Comparison of ENCODE assay signal across 10 cellular contexts in the genomic region with DNA sequence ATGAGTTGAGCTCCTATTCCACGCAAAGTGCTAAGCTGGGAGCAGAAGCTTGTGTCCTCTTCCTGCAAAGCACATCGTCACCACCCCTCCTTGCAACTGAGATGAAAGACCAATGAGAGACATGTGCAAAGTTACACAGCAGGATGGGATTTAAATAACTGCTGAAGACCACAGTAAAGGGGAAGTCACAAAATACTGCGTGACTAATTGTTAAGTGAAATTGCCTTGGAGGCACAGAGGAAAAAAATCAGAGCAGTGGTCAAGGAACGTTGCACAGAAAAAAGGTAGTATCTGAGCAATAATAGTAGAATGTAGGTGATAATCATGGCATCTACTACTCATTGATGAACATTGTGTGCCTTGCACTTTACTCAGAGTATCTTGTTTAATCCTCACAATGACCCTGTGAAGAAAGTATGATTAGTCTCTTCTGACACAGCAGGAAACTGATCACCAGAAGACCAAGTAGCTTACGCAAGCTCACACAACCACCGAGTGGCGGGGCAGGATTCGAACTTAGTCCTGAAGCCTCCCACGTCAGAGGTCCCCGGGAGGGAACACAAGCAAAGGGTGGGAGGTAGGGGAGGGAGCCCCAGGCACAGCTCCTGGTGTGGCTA. TPM values are rescaled to one million over a fixed set of nuclear protein-coding genes. Genes with fewer than 3 reads are reported as not detected.
DNase-seq lines count a peak whose midpoint lies in the region; ATAC-seq and TF ChIP-seq lines count a peak whose summit lies in the region.
"Had no signal": no experiment of that assay in that cellular context is flagged by ENCODE, and none has a peak within 500 bp of the region (broad histone marks: within the 10 kb centered on the region; RNA-seq: fewer than 3 reads in every experiment).

No MANE protein-coding gene starts in this region.

- no peak overlapping the region for H3K27ac Mint-ChIP-seq in endothelial cell (ENCODE audit: unreplicated experiment)

- peaks cover 32 to 83% (median 61%) of the 10 kb centered on the region in 10 experiments for H3K4me1 ChIP-seq in BLaER1 treated with 17β-estradiol and CSF1 and Interleukin-3, amounts not matched to agents 10 nM and 100 nM
- H3K4me1 ChIP-seq: pancreas had no signal

- peak overlapping the region; percentile 61 to 97 (median 83) for H3K4me2 ChIP-seq in BLaER1 treated with 17β-estradiol and CSF1 and Interleukin-3, amounts not matched to agents 10 nM and 100 nM

- H3K36me3 Mint-ChIP-seq in endothelial cell (ENCODE audit: low read depth, unreplicated experiment) = no peaks in the 10 kb centered on the region

- DNase-seq in GM20000 (ENCODE audit: low spot score) (peak; percentile 69), RPMI7951 (ENCODE audit: low read depth) (peak; percentile 83), left ventricle myocardium superior (no peak), NCI-H2029 (lab: John Stamatoyannopoulos, UW) (no peak), endothelial cell (ENCODE audit: low spot score) (no peak)
- DNase-seq: pancreas, T-helper 9 cell had no signal

- no peak overlapping the region for H3K4me3 Mint-ChIP-seq in endothelial cell (ENCODE audit: unreplicated experiment)

- H3K27ac ChIP-seq in BLaER1 treated with 17β-estradiol and CSF1 and Interleukin-3, amounts not matched to agents 10 nM and 100 nM = peak overlapping the region; percentile 72 to 87 (median 82)

- peaks cover 6% of the 10 kb centered on the region for H3K27me3 Mint-ChIP-seq in endothelial cell (ENCODE audit: unreplicated experiment)

- H3K9ac ChIP-seq in BLaER1 treated with 17β-estradiol and CSF1 and Interleukin-3, amounts not matched to agents 10 nM and 100 nM = peak overlapping the region; percentile 47 to 75 (median 68); a peak in 21 of 22 replicates

- peak; percentile 52 for ATAC-seq in left ventricle myocardium superior
- ATAC-seq in GM21526 (IDR thresholded peaks at IDR 0.05; ENCODE audit: low FRiP score, unreplicated experiment) = no peak
- no peak for ATAC-seq in HG03159 (IDR thresholded peaks at IDR 0.05; ENCODE audit: unreplicated experiment)

- peak overlapping the region in 7 of 10 experiments; percentile 6 to 50 (median 38); a peak in 11 of 20 replicates for H3K4me3 ChIP-seq in BLaER1 treated with 17β-estradiol and CSF1 and Interleukin-3, amounts not matched to agents 10 nM and 100 nM
- H3K4me3 ChIP-seq: pancreas had no signal

- H3K9me3 ChIP-seq in BLaER1 treated with 17β-estradiol and CSF1 and Interleukin-3, amounts not matched to agents 10 nM and 100 nM (replicated peaks in 1 of 11) = no peaks in the 10 kb centered on the region
- H3K9me3 ChIP-seq: pancreas had no signal

- H3K4me1 Mint-ChIP-seq in endothelial cell (ENCODE audit: unreplicated experiment) = no peaks in the 10 kb centered on the region

- H3K27me3 ChIP-seq in BLaER1 treated with 17β-estradiol and CSF1 and Interleukin-3, amounts not matched to agents 10 nM and 100 nM = no peaks in the 10 kb centered on the region
- H3K27me3 ChIP-seq: pancreas had no signal

- no peak for TF ChIP-seq CTCF in GM20000 (IDR thresholded peaks at IDR 0.05; ENCODE audit: extremely low read depth, missing control alignments)
- no peak for TF ChIP-seq CTCF in endothelial cell (IDR thresholded peaks at IDR 0.05; ENCODE audit: unreplicated experiment)

- intact Hi-C loops in left ventricle myocardium superior (cut with micrococcal nuclease) = no loop called here

- no peaks in the 10 kb centered on the region for H3K36me3 ChIP-seq in BLaER1 treated with 17β-estradiol and CSF1 and Interleukin-3, amounts not matched to agents 10 nM and 100 nM
- H3K36me3 ChIP-seq: pancreas had no signal

- H3K9me3 Mint-ChIP-seq in endothelial cell (ENCODE audit: unreplicated experiment) = no peaks in the 10 kb centered on the region

- no peaks in the 10 kb centered on the region for H4K20me1 ChIP-seq in BLaER1 treated with 17β-estradiol and CSF1 and Interleukin-3, amounts not matched to agents 10 nM and 100 nM

RNA-seq across cellular contexts. Expression of a gene that starts 15.4 kb away (rescaled TPM):
- total RNA-seq in RPMI7951 (2014; rRNA removed; shearing (Covaris generic)) = 21.4 and 33.7 TPM in 2 replicates
- 346 TPM for total RNA-seq in left ventricle myocardium superior
- total RNA-seq in endothelial cell (ENCODE audit: unreplicated experiment) = 79.9 TPM

RNA-seq across cellular contexts. Expression of a gene that starts 51.1 kb away (rescaled TPM):
- not detected in 2 replicates for total RNA-seq in RPMI7951 (2014; rRNA removed; shearing (Covaris generic))
- total RNA-seq in left ventricle myocardium superior (not detected), endothelial cell (ENCODE audit: unreplicated experiment) (not detected)
- total RNA-seq: pancreas had no signal

Comparison
In these comparisons a context has a peak if more than half of its experiments do, and no peak if none do; other contexts are left out.
1. DNase-seq: peak in GM20000 (single experiment) and RPMI7951 (single experiment); none in left ventricle myocardium superior (single experiment), NCI-H2029 (single experiment) and endothelial cell (single experiment).